Comparison of ENCODE assay signal across 1 cellular context in genomic region chr15:73912030-73912596, GRCh38.
TF ChIP-seq lines count a peak whose summit lies in the region.

No MANE protein-coding gene starts in this region.

TF ChIP-seq in H1, 55 proteins besides CTCF, POLR2A, EP300 and RAD21:
- TF ChIP-seq CHD1 (IDR thresholded peaks at IDR 0.05; ENCODE audit: low read depth, low read length), result no peak
- no peak for TF ChIP-seq CEBPB (IDR thresholded peaks at IDR 0.05; ENCODE audit: low read depth, low read length)
- no peak for TF ChIP-seq PHF8 (conservative IDR thresholded peaks at IDR 0.05; ENCODE audit: low read depth, low read length)
- TF ChIP-seq CREB1 (IDR thresholded peaks at IDR 0.05), result no peak
- no peak for TF ChIP-seq SUZ12 (IDR thresholded peaks at IDR 0.05; ENCODE audit: low read length)
- no peak for TF ChIP-seq RXRA (IDR thresholded peaks at IDR 0.05; ENCODE audit: insufficient read depth, low read depth, low read length)
- no peak for TF ChIP-seq KDM1A (IDR thresholded peaks at IDR 0.05; ENCODE audit: borderline replicate concordance, low read length)
- TF ChIP-seq, protein P1, sequence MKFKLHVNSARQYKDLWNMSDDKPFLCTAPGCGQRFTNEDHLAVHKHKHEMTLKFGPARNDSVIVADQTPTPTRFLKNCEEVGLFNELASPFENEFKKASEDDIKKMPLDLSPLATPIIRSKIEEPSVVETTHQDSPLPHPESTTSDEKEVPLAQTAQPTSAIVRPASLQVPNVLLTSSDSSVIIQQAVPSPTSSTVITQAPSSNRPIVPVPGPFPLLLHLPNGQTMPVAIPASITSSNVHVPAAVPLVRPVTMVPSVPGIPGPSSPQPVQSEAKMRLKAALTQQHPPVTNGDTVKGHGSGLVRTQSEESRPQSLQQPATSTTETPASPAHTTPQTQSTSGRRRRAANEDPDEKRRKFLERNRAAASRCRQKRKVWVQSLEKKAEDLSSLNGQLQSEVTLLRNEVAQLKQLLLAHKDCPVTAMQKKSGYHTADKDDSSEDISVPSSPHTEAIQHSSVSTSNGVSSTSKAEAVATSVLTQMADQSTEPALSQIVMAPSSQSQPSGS (IDR thresholded peaks at IDR 0.05; ENCODE audit: low read length), result no peak
- no peak for TF ChIP-seq NRF1 (IDR thresholded peaks at IDR 0.05; ENCODE audit: low read depth, low read length)
- no peak for TF ChIP-seq SIN3A (conservative IDR thresholded peaks at IDR 0.05 in 1 of 2, IDR thresholded peaks at IDR 0.05 in 1 of 2; ENCODE audit: low read depth in 1 of 2, low read length in 2 of 2)
